Comparison of ENCODE assay signal across 8 cellular contexts in genomic region chr10:89301721-89302445, GRCh38. TPM values are rescaled to one million over a fixed set of nuclear protein-coding genes. Genes with fewer than 3 reads are reported as not detected.
A peak's percentile ranks its signal among the peaks of the same experiment; 100 is the strongest.
DNase-seq lines count a peak whose midpoint lies in the region; ATAC-seq, FAIRE-seq and TF ChIP-seq lines count a peak whose summit lies in the region.

TSS of gene IFIT2 (plus strand) at chr10:89302046. CDS start at chr10:89302124, 78 bp downstream.

- ATAC-seq in GM18873 (IDR thresholded peaks at IDR 0.05; ENCODE audit: low FRiP score, unreplicated experiment) (peak; percentile 52), HG03066 (IDR thresholded peaks at IDR 0.05; ENCODE audit: low read depth, unreplicated experiment) (peak; percentile 75), pancreas (peak; percentile 83 to 89 (median 84))

- peak within 1 kb of the TSS; percentile 69 to 85 (median 79) for H3K9ac ChIP-seq in BLaER1 treated with 17β-estradiol and CSF1 and Interleukin-3, amounts not matched to agents 10 nM and 100 nM

- FAIRE-seq in pancreas (lab: Jason Lieb, UNC) = no peak

- H3K36me3 ChIP-seq in BLaER1 treated with 17β-estradiol and CSF1 and Interleukin-3, amounts not matched to agents 10 nM and 100 nM = peaks cover 7 to 16% (median 13%) of the 10 kb centered on the region in 11 experiments; a peak in 19 of 22 replicates
- no peaks in the 10 kb centered on the region for H3K36me3 ChIP-seq in pancreas

- 0 to 1% methylated on average over 10 of the region's 10 CpGs for WGBS in pancreas, 2 donors

- no peak for TF ChIP-seq CTCF in pancreas (IDR thresholded peaks at IDR 0.05)

- intact Hi-C loops in pancreas (cut with DNase I) = no loop called here

- H3K27ac ChIP-seq in BLaER1 treated with 17β-estradiol and CSF1 and Interleukin-3, amounts not matched to agents 10 nM and 100 nM = peak within 1 kb of the TSS; percentile 48 to 93 (median 88); a peak in 21 of 22 replicates
- H3K27ac ChIP-seq in pancreas = peak within 1 kb of the TSS; percentile 70 to 92 (median 77)

- peak within 1 kb of the TSS; percentile 55 to 73 (median 64) for H3K4me3 ChIP-seq in BLaER1 treated with 17β-estradiol and CSF1 and Interleukin-3, amounts not matched to agents 10 nM and 100 nM
- H3K4me3 ChIP-seq in pancreas = peak within 1 kb of the TSS; percentile 18 to 53 (median 37)

- H3K9me3 ChIP-seq in BLaER1 treated with 17β-estradiol and CSF1 and Interleukin-3, amounts not matched to agents 10 nM and 100 nM (replicated peaks in 1 of 11) = peaks cover 0 to 38% (median 24%) of the 10 kb centered on the region in 11 experiments; a peak in 19 of 22 replicates
- no peaks in the 10 kb centered on the region for H3K9me3 ChIP-seq in pancreas

- peaks cover 36 to 67% (median 52%) of the 10 kb centered on the region in 10 experiments for H3K4me1 ChIP-seq in BLaER1 treated with 17β-estradiol and CSF1 and Interleukin-3, amounts not matched to agents 10 nM and 100 nM
- peaks cover 0 to 15% (median 7%) of the 10 kb centered on the region in 3 donors for H3K4me1 ChIP-seq in pancreas

- peak; percentile 61 for DNase-seq in NCI-H748 (lab: John Stamatoyannopoulos, UW; ENCODE audit: unreplicated experiment)
- DNase-seq in activated T-cell treated with anti-CD3 and anti-CD28 coated beads, Interleukin-2, amount 50 U/mL, for 48 hours = peak; percentile 28 to 33
- peak; percentile 63 for DNase-seq in fibroblast of the conjunctiva (ENCODE audit: low read depth)
- peak in 2 of 6 donors; percentile 37 to 42 for DNase-seq in pancreas
- no peak for DNase-seq in NCI-H2196 treated with DMSO at 0.1 percent for 48 hours (lab: John Stamatoyannopoulos, UW; ENCODE audit: unreplicated experiment)

- peaks cover 0 to 8% (median 0%) of the 10 kb centered on the region in 11 experiments; a peak in 2 of 22 replicates for H4K20me1 ChIP-seq in BLaER1 treated with 17β-estradiol and CSF1 and Interleukin-3, amounts not matched to agents 10 nM and 100 nM

- H3K4me2 ChIP-seq in BLaER1 treated with 17β-estradiol and CSF1 and Interleukin-3, amounts not matched to agents 10 nM and 100 nM = peak within 1 kb of the TSS; percentile 78 to 97 (median 94)

- no peaks in the 10 kb centered on the region for H3K27me3 ChIP-seq in BLaER1 treated with 17β-estradiol and CSF1 and Interleukin-3, amounts not matched to agents 10 nM and 100 nM
- H3K27me3 ChIP-seq in pancreas = no peaks in the 10 kb centered on the region

RNA-seq across cellular contexts. Expression of gene IFIT2, which starts in this region (rescaled TPM):
- 1 to 10 TPM; 1.3 to 7.5 (median 1.7) TPM for total RNA-seq in pancreas
- polyA plus RNA-seq in pancreas = 1 to 10 TPM; 1.5 to 1.6 TPM
